ENCODE assay signal across 8 cellular contexts in the genomic region with DNA sequence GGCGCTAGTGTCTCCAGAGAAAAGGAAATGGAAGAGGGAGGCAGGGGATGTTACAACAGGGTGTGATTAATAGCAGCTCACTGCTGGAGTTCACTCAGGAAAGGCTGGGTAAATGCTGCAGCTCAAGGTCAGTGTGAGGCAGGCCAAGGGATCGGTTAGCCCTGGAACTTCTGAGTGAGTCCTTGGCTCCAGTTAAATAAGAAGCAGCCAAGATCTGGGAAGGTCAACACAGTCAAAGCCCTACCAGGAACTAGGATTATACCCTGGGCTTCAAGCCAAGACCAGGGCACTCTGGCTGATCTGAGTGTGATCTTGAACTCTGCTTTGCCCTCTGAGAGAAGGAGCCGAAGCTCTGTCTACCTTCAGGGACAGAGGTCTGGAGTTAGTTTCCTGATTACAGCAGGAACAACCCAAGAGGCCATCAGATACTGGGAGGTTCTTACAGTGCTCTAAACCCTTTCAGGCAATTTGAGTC. TPM values are rescaled to one million over a fixed set of nuclear protein-coding genes. Genes with fewer than 3 reads are reported as not detected.
DNase-seq lines count a peak whose midpoint lies in the region; ATAC-seq and TF ChIP-seq lines count a peak whose summit lies in the region.

No MANE protein-coding gene starts in this region.

- H3K9me1 ChIP-seq in IMR-90 (ENCODE audit: insufficient read depth, low read length): peaks cover 6% of the 10 kb centered on the region; the same call in 1 of the 2 replicates

- peak overlapping the region; percentile 71 for H3K14ac ChIP-seq in IMR-90 (replicated peaks; ENCODE audit: low read depth, low read length)

- ATAC-seq in IMR-90 (ENCODE audit: low read depth): peak; percentile 24

- peak overlapping the region; percentile 18; the same call in 1 of the 2 replicates for H4K91ac ChIP-seq in IMR-90 (ENCODE audit: insufficient read depth, low read depth, low read length)

- H2AK5ac ChIP-seq in IMR-90 (ENCODE audit: low read depth, low read length): no peak overlapping the region; the same call in 1 of the 2 replicates

- no peaks in the 10 kb centered on the region for H4K20me1 ChIP-seq in IMR-90 (ENCODE audit: insufficient read depth, low read length)

- no peak overlapping the region for H4K8ac ChIP-seq in IMR-90 (ENCODE audit: low read depth in 2 of 2, low read length in 2 of 2)

- in situ Hi-C loops in IMR-90 (cut with MboI; ENCODE audit: low sequenced_read_pairs) (no loop called here), astrocyte of the spinal cord (cut with HindIII; ENCODE audit: low sequenced_read_pairs) (no loop called here)

- no TSS peak for BruUV-seq in IMR-90 (replicated peaks; lab: Mats Ljungman, UMichigan)

- no peak overlapping the region; the same call in 1 of the 2 replicates for H3K4me2 ChIP-seq in IMR-90 (ENCODE audit: low read depth, low read length)

- H3K27me3 ChIP-seq in IMR-90 (ENCODE audit: control insufficient read depth, insufficient read depth, low read length) (no peaks in the 10 kb centered on the region), suprapubic skin (no peaks in the 10 kb centered on the region), WERI-Rb-1 (ENCODE audit: insufficient read depth, low read depth, severe bottlenecking) (no peaks in the 10 kb centered on the region)

- TF ChIP-seq EP300 in suprapubic skin (IDR thresholded peaks at IDR 0.05): no peak

- intact Hi-C loops in IMR-90 (cut with micrococcal nuclease): no loop called here

- H3K4me3 ChIP-seq in IMR-90 (ENCODE audit: insufficient read depth, low read depth, low read length) (no peak overlapping the region), astrocyte of the spinal cord (ENCODE audit: low read depth, low read length) (no peak overlapping the region), suprapubic skin (no peak overlapping the region), WERI-Rb-1 (ENCODE audit: low read depth, low read length) (no peak overlapping the region)

- no peak overlapping the region for H2BK5ac ChIP-seq in IMR-90 (ENCODE audit: low read depth, low read length, poor library complexity, severe bottlenecking)

- H3K36me3 ChIP-seq in IMR-90 (ENCODE audit: control insufficient read depth, insufficient read depth, low read length) (no peaks in the 10 kb centered on the region), suprapubic skin (no peaks in the 10 kb centered on the region), WERI-Rb-1 (no peaks in the 10 kb centered on the region)

- no peak overlapping the region for H3K23ac ChIP-seq in IMR-90 (ENCODE audit: low read depth, low read length)

- H3K79me1 ChIP-seq in IMR-90 (ENCODE audit: low read depth in 1 of 2, low read length in 2 of 2): no peaks in the 10 kb centered on the region

- CTCF ChIA-PET in IMR-90 (lab: Yijun Ruan, JAX): interaction anchor here (1.1 kb wide), 1 partner anchor 19 kb away, joined by 3 read pairs; no protein-coding TSS in a partner anchor

- H3K27ac ChIP-seq in IMR-90 (ENCODE audit: insufficient read depth, low read length): no peak overlapping the region
- peak overlapping the region; percentile 75 for H3K27ac ChIP-seq in suprapubic skin
- H3K27ac ChIP-seq in WERI-Rb-1: no peak overlapping the region

- no peak overlapping the region for H3K56ac ChIP-seq in IMR-90 (ENCODE audit: extremely low read depth, insufficient read depth, low read length)

- H3K4ac ChIP-seq in IMR-90 (ENCODE audit: low read depth, low read length): peak overlapping the region; percentile 25; the same call in 1 of the 2 replicates

- H2BK20ac ChIP-seq in IMR-90 (ENCODE audit: low read depth, low read length): peak overlapping the region; percentile 55; the same call in 1 of the 2 replicates

- dilution Hi-C loops in IMR-90 (cut with HindIII; ENCODE audit: low sequenced_read_pairs, unreplicated experiment): no loop called here

- no peaks in the 10 kb centered on the region for H3K9me3 ChIP-seq in IMR-90 (ENCODE audit: control insufficient read depth, insufficient read depth, low read length)
- H3K9me3 ChIP-seq in suprapubic skin: no peaks in the 10 kb centered on the region
- no peaks in the 10 kb centered on the region for H3K9me3 ChIP-seq in WERI-Rb-1 (ENCODE audit: severe bottlenecking)

- no peak overlapping the region for H2AK9ac ChIP-seq in IMR-90 (replicated peaks; ENCODE audit: low read depth, low read length, poor library complexity)

- H2BK15ac ChIP-seq in IMR-90 (ENCODE audit: low read depth, low read length): peak overlapping the region; percentile 51; the same call in 2 of the 3 replicates

- peak overlapping the region; percentile 61; the same call in 1 of the 2 replicates for H3K18ac ChIP-seq in IMR-90 (ENCODE audit: low read depth, low read length)

- 100% methylated on average over 1 of the region's 3 CpGs; no CpG with 5 or more reads in 1 of the 2 experiments for WGBS in IMR-90 (ENCODE audit: extremely low coverage in 2 of 2, insufficient read length in 1 of 2), 2 experiments
- 37% methylated on average over 2 of the region's 3 CpGs for WGBS in suprapubic skin

- peak overlapping the region; percentile 63 for H2AFZ ChIP-seq in IMR-90 (replicated peaks; ENCODE audit: low read length, poor library complexity)

- POLR2A ChIA-PET in IMR-90 (lab: Charles Lee; ENCODE audit: unreplicated experiment): no interaction called here

- H3K9ac ChIP-seq in IMR-90 (ENCODE audit: low read depth, low read length): no peak overlapping the region

- TF ChIP-seq RAD21 in IMR-90 (IDR thresholded peaks at IDR 0.05; ENCODE audit: low read length): no peak

- DNase-seq in IMR-90 (peak; percentile 31), astrocyte of the spinal cord (ENCODE audit: low read depth, low spot score) (peak; percentile 37), kidney glomerular epithelial cell (lab: John Stamatoyannopoulos, UW) (peak; percentile 28), suprapubic skin (ENCODE audit: low spot score in 2 of 2) (peak in 1 of 2 donors; percentile 64), COR-L47 (lab: John Stamatoyannopoulos, UW) (no peak), KG1 (lab: John Stamatoyannopoulos, UW) (no peak), WERI-Rb-1 (no peak)
- no peak for DNase-seq in effector CD8-positive, alpha-beta T cell (lab: John Stamatoyannopoulos, UW)

- H4K5ac ChIP-seq in IMR-90 (ENCODE audit: low read depth, low read length): peak overlapping the region; percentile 67

- H2BK120ac ChIP-seq in IMR-90 (ENCODE audit: low read depth, low read length): no peak overlapping the region

- no peak for TF ChIP-seq POLR2A in IMR-90 (IDR thresholded peaks at IDR 0.05; ENCODE audit: low read depth, low read length)
- no peak for TF ChIP-seq POLR2A in suprapubic skin (IDR thresholded peaks at IDR 0.05)

- H3K4me1 ChIP-seq in IMR-90 (ENCODE audit: control insufficient read depth, insufficient read depth, low read length) (peaks cover 12% of the 10 kb centered on the region), suprapubic skin (peaks cover 67% of the 10 kb centered on the region)

- TF ChIP-seq CTCF in IMR-90 (conservative IDR thresholded peaks at IDR 0.05; ENCODE audit: low read depth, low read length): no peak
- TF ChIP-seq CTCF in astrocyte of the spinal cord (IDR thresholded peaks at IDR 0.05; ENCODE audit: low read depth, low read length): no peak
- no peak for TF ChIP-seq CTCF in suprapubic skin (IDR thresholded peaks at IDR 0.05)
- no peak for TF ChIP-seq CTCF in WERI-Rb-1 (IDR thresholded peaks at IDR 0.05; ENCODE audit: low read depth, low read length)

TF ChIP-seq in IMR-90, 13 proteins besides CTCF, POLR2A, EP300 and RAD21:
- TF ChIP-seq CEBPB (IDR thresholded peaks at IDR 0.05; ENCODE audit: low read depth, low read length) (no peak), SMC3 (IDR thresholded peaks at IDR 0.05; ENCODE audit: low read depth, low read length) (no peak), MAFK (IDR thresholded peaks at IDR 0.05; ENCODE audit: low read depth, low read length) (no peak), CHD1 (IDR thresholded peaks at IDR 0.05; ENCODE audit: low read depth, low read length) (no peak), RCOR1 (IDR thresholded peaks at IDR 0.05; ENCODE audit: insufficient replicate concordance, low read length) (no peak), BHLHE40 (IDR thresholded peaks at IDR 0.05; ENCODE audit: low read depth, low read length) (no peak), MXI1 (IDR thresholded peaks at IDR 0.05; ENCODE audit: borderline replicate concordance, low read depth, low read length) (no peak), MAZ (IDR thresholded peaks at IDR 0.05; ENCODE audit: borderline replicate concordance, low read depth, low read length) (no peak)

RNA-seq across cellular contexts. Expression of a gene that starts 44.3 kb away (rescaled TPM):
- total RNA-seq in IMR-90 (2012; rRNA removed) (10.2 and 10.8 TPM in 2 replicates), suprapubic skin (100 to 1,000 TPM; 146 to 202 (median 190) TPM)
- polyA plus RNA-seq in IMR-90 (2012; rRNA removed): 13.5 and 13.7 TPM in 2 replicates
- polyA plus RNA-seq in IMR-90 (2012; cell fraction: cytosol; rRNA removed): 14.6 and 20.1 TPM in 2 replicates
- polyA plus RNA-seq in IMR-90 (2012; cell fraction: nucleus; rRNA removed; ENCODE audit: low replicate concordance): 3.8 and 12.7 TPM in 2 replicates

Comparison
In these comparisons a context has a peak if more than half of its experiments do, and no peak if none do; other contexts are left out.
1. DNase-seq: peak in IMR-90 (single experiment), astrocyte of the spinal cord (single experiment) and kidney glomerular epithelial cell (single experiment); none in COR-L47 (single experiment), effector CD8-positive, alpha-beta T cell (single experiment), KG1 (single experiment) and WERI-Rb-1 (single experiment).
2. RNA of a gene that starts 44.3 kb away (total RNA-seq): 146 to 202 TPM in suprapubic skin; 10.2 to 10.8 TPM in IMR-90; every median in the first group is over 10 times any median in the second.